Comparison of ENCODE assay signal across 15 cellular contexts in genomic region chr17:75835315-75835987, GRCh38. TPM values are rescaled to one million over a fixed set of nuclear protein-coding genes. Genes with fewer than 3 reads are reported as not detected.
DNase-seq lines count a peak whose midpoint lies in the region; ATAC-seq lines count a peak whose summit lies in the region.
"Had no signal": no experiment of that assay in that cellular context is flagged by ENCODE, and none has a peak within 500 bp of the region (broad histone marks: within the 10 kb centered on the region; RNA-seq: fewer than 3 reads in every experiment).

No MANE protein-coding gene starts in this region.

- H3K36me3 Mint-ChIP-seq in naive thymus-derived CD4-positive, alpha-beta T cell, result peaks cover 0 to 19% (median 4%) of the 10 kb centered on the region in 5 donors

- H3K27me3 Mint-ChIP-seq in naive thymus-derived CD4-positive, alpha-beta T cell, result no peaks in the 10 kb centered on the region
- H3K27me3 Mint-ChIP-seq: dendritic cell treated with granulocyte-macrophage colony-stimulating factor and Interleukin-4, amounts not matched to agents 40 ng/mL and 50 ng/mL, for 4 days; progenitor cell of endocrine pancreas had no signal

- intact Hi-C loops in naive thymus-derived CD4-positive, alpha-beta T cell (cut with micrococcal nuclease), result no loop called here

- CTCF ChIA-PET in naive thymus-derived CD4-positive, alpha-beta T cell (lab: Charles Lee), result interaction anchor here (0.9 to 1.8 kb wide), 2 partner anchors 12 to 61 kb away, joined by 3 to 5 read pairs; partner anchors contain the start of gene TRIM65

- peaks cover 7 to 75% (median 29%) of the 10 kb centered on the region in 3 experiments for H3K36me3 ChIP-seq in naive thymus-derived CD4-positive, alpha-beta T cell (ENCODE audit: control insufficient read depth in 2 of 3, insufficient read depth in 3 of 3, low read length in 3 of 3)
- H3K36me3 ChIP-seq: WERI-Rb-1 had no signal

- peak in 2 of 3 experiments; percentile 32 to 53 for DNase-seq in NCI-H1417 (lab: John Stamatoyannopoulos, UW)
- DNase-seq in NCI-H1417 treated with DMSO at 0.1 percent for 48 hours (lab: John Stamatoyannopoulos, UW), result no peak
- peak; percentile 8 for DNase-seq in NCI-H1105 (lab: John Stamatoyannopoulos, UW)
- no peak for DNase-seq in naive thymus-derived CD4-positive, alpha-beta T cell
- DNase-seq in activated CD8-positive, alpha-beta memory T cell treated with anti-CD3 and anti-CD28 coated beads, Interleukin-2, amount 50 U/mL, for 48 hours, result no peak
- DNase-seq: activated naive CD4-positive, alpha-beta T cell treated with anti-CD3 and anti-CD28 coated beads for 36 hours; COR-L47; HCEC 1CT; NCI-H2107; stimulated activated CD4-positive, alpha-beta T cell treated with anti-CD3 and anti-CD28 coated beads, Interleukin-15, amount 100 ng/mL, for 24 hours; WERI-Rb-1 had no signal

- no peaks in the 10 kb centered on the region for H3K9me3 ChIP-seq in naive thymus-derived CD4-positive, alpha-beta T cell (ENCODE audit: control insufficient read depth in 2 of 3, low read length in 3 of 3)

- H3K4me1 Mint-ChIP-seq in naive thymus-derived CD4-positive, alpha-beta T cell, result peaks cover 25 to 39% (median 29%) of the 10 kb centered on the region in 7 donors

- no peaks in the 10 kb centered on the region for H3K27me3 ChIP-seq in naive thymus-derived CD4-positive, alpha-beta T cell (ENCODE audit: control insufficient read depth in 2 of 2, insufficient read depth in 2 of 2, low read length in 2 of 2)

- POLR2A ChIA-PET in naive thymus-derived CD4-positive, alpha-beta T cell (lab: Charles Lee), result interaction anchor here (0.5 to 5.2 kb wide), 7 partner anchors 8 to 565 kb away, joined by 3 to 37 read pairs (median 3); partner anchors contain the start of genes UNC13D and WBP2

- no peaks in the 10 kb centered on the region for H3K9me3 Mint-ChIP-seq in naive thymus-derived CD4-positive, alpha-beta T cell
- H3K9me3 Mint-ChIP-seq: activated naive CD4-positive, alpha-beta T cell treated with anti-CD3 and anti-CD28 coated beads for 36 hours; dendritic cell treated with granulocyte-macrophage colony-stimulating factor and Interleukin-4, amounts not matched to agents 40 ng/mL and 50 ng/mL, for 4 days had no signal

- peak overlapping the region; percentile 35 for H3K27ac ChIP-seq in naive thymus-derived CD4-positive, alpha-beta T cell (ENCODE audit: low read depth, low read length)
- H3K27ac ChIP-seq: WERI-Rb-1 had no signal

- no peak for ATAC-seq in naive thymus-derived CD4-positive, alpha-beta T cell
- ATAC-seq in GM18868 (IDR thresholded peaks at IDR 0.05; ENCODE audit: unreplicated experiment), result no peak
- ATAC-seq: esophagus mucosa had no signal

- H3K27ac Mint-ChIP-seq in naive thymus-derived CD4-positive, alpha-beta T cell, result peak overlapping the region in 3 of 9 donors; percentile 19 to 54 (median 36)
- H3K27ac Mint-ChIP-seq: progenitor cell of endocrine pancreas had no signal

- peaks cover 33% of the 10 kb centered on the region in 2 donors for H3K4me1 ChIP-seq in naive thymus-derived CD4-positive, alpha-beta T cell (ENCODE audit: control insufficient read depth in 2 of 2, insufficient read depth in 2 of 2, low read length in 2 of 2)

- no peak overlapping the region for H3K4me3 Mint-ChIP-seq in naive thymus-derived CD4-positive, alpha-beta T cell
- H3K4me3 Mint-ChIP-seq: activated naive CD4-positive, alpha-beta T cell treated with anti-CD3 and anti-CD28 coated beads for 36 hours; dendritic cell treated with granulocyte-macrophage colony-stimulating factor and Interleukin-4, amounts not matched to agents 40 ng/mL and 50 ng/mL, for 4 days had no signal

- H3K4me3 ChIP-seq in naive thymus-derived CD4-positive, alpha-beta T cell (ENCODE audit: low read length), result no peak overlapping the region

RNA-seq across cellular contexts. Expression of gene UNC13D, which starts 8.8 kb away (rescaled TPM):
- 100 to 1,000 TPM; 145 to 201 (median 152) TPM for total RNA-seq in naive thymus-derived CD4-positive, alpha-beta T cell
- polyA plus RNA-seq in naive thymus-derived CD4-positive, alpha-beta T cell, result 10 to 100 TPM; 44.5 to 83.3 TPM

RNA-seq across cellular contexts. Expression of gene WBP2, which starts 19.7 kb away (rescaled TPM):
- 100 to 1,000 TPM in 3 of 5 experiments, 10 to 100 TPM in 2; 87.7 to 159 (median 112) TPM for total RNA-seq in naive thymus-derived CD4-positive, alpha-beta T cell
- polyA plus RNA-seq in naive thymus-derived CD4-positive, alpha-beta T cell, result 10 to 100 TPM; 84.8 to 99.4 TPM

RNA-seq across cellular contexts. Expression of gene TRIM47, which starts 42.9 kb away (rescaled TPM):
- total RNA-seq in naive thymus-derived CD4-positive, alpha-beta T cell, result 10 to 100 TPM in 1 of 5 experiments, 1 to 10 TPM in 4; 2.5 to 25.6 (median 8.7) TPM
- polyA plus RNA-seq in naive thymus-derived CD4-positive, alpha-beta T cell, result 1 to 10 TPM; 6.3 to 7.7 TPM

RNA-seq across cellular contexts. Expression of gene UNK, which starts 50.8 kb away (rescaled TPM):
- total RNA-seq in naive thymus-derived CD4-positive, alpha-beta T cell, result 10 to 100 TPM; 32.0 to 49.8 (median 41.0) TPM
- 10 to 100 TPM; 21.5 to 22.1 TPM for polyA plus RNA-seq in naive thymus-derived CD4-positive, alpha-beta T cell

Comparison
In these comparisons a context has a peak if more than half of its experiments do, and no peak if none do; other contexts are left out.
1. DNase-seq: peak in NCI-H1417 (2 of 3) and NCI-H1105 (single experiment); none in NCI-H1417 treated with DMSO at 0.1 percent for 48 hours (single experiment), naive thymus-derived CD4-positive, alpha-beta T cell (0 of 9) and activated CD8-positive, alpha-beta memory T cell treated with anti-CD3 and anti-CD28 coated beads, Interleukin-2, amount 50 U/mL, for 48 hours (single experiment).